Comparison of ENCODE assay signal across 23 cellular contexts in the genomic region with DNA sequence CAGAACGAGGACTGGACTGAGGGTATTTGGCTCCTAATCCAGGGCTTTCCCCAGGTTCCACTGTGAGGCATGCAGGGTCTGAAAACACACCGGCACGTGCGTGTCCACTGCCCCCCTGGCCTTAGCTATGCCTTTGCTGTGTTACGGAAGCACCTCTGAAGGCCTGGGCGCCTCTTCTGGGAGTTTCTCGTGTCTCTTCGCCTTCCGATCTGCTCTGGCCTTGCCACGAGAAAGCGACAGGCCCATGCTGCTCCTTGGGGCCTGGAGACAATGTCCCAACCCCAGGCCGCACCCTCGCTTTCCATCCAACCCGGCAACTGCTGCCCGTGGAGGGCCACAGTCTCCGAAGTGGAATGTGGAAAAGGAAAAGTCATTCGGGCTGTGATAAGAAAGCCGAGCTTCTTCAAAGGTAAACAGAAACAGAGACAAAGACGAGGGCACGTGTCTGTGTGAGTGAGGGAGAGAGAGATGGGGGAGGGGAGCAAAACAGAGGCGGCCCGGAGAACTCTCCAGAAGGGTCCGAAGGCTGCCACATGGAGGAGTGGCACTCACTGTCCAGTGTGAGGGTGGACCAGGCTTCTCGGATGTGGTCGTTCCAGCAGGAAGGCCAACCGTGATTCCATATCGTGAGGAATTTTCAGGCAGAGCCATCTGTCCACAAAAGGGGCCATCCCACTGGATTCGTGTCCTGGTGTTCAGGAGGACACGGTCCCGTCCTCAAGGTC. TPM values are rescaled to one million over a fixed set of nuclear protein-coding genes. Genes with fewer than 3 reads are reported as not detected.
"Had no signal": no experiment of that assay in that cellular context is flagged by ENCODE, and none has a peak within 500 bp of the region (broad histone marks: within the 10 kb centered on the region; RNA-seq: fewer than 3 reads in every experiment).

No MANE protein-coding gene starts in this region.

- ATAC-seq: activated CD4-positive, alpha-beta T cell treated with anti-CD3 and anti-CD28 coated beads for 36 hours; esophagus mucosa; gastrocnemius medialis; left lung; WTC11 had no signal

- H3K9me3 ChIP-seq: ascending aorta, gastrocnemius medialis, left lung, thyroid gland had no signal

- H3K4me3 ChIP-seq: ascending aorta, gastrocnemius medialis, left lung, thyroid gland had no signal

- DNase-seq: activated CD4-positive, alpha-beta memory T cell treated with anti-CD3 and anti-CD28 coated beads, Interleukin-2, amount 10 ng/mL, durations not matched to agents 7 days and 5 days; activated CD4-positive, alpha-beta T cell treated with anti-CD3 and anti-CD28 coated beads for 36 hours; activated naive CD4-positive, alpha-beta T cell treated with anti-CD3 and anti-CD28 coated beads, Interleukin-2, amount 10 ng/mL, durations not matched to agents 7 days and 5 days; activated T-cell treated with anti-CD3 and anti-CD28 coated beads, Interleukin-2, amount 50 U/mL, for 24 hours; cortex of kidney; effector CD4-positive, alpha-beta T cell; gastrocnemius medialis; head of caudate nucleus; naive B cell; stimulated activated CD4-positive, alpha-beta T cell treated with anti-CD3 and anti-CD28 coated beads, Interleukin-12 subunit alpha, Interleukin-12 subunit beta, amount 100 ng/mL, for 4 hours; stimulated activated CD4-positive, alpha-beta T cell treated with anti-CD3 and anti-CD28 coated beads, Interleukin-1b, Interleukin-23, amount 100 ng/mL, for 48 hours; stimulated activated CD8-positive, alpha-beta memory T cell treated with anti-CD3 and anti-CD28 coated beads, Interleukin-4, amount 100 ng/mL, for 48 hours; stimulated activated naive CD4-positive, alpha-beta T cell treated with Interleukin-2 at 50 U/mL for 16 hours; thyroid gland had no signal

- H3K4me1 ChIP-seq: ascending aorta, gastrocnemius medialis had no signal

- H3K36me3 ChIP-seq: ascending aorta, gastrocnemius medialis, left lung, thyroid gland had no signal

- FAIRE-seq: keratinocyte, TTC549 had no signal

- H3K27ac ChIP-seq: ascending aorta, gastrocnemius medialis, left lung, thyroid gland had no signal

- H3K27me3 ChIP-seq: ascending aorta, gastrocnemius medialis, thyroid gland had no signal

RNA-seq across cellular contexts. Expression of a gene that starts 3.4 kb away (rescaled TPM):
- total RNA-seq: activated CD4-positive, alpha-beta T cell treated with anti-CD3 and anti-CD28 coated beads for 36 hours; ascending aorta; lung microvascular endothelial cell; renal cortical epithelial cell; thyroid gland; urinary bladder; WTC11 had no signal
- polyA plus RNA-seq: urinary bladder had no signal
